Comparison of ENCODE assay signal across 17 cellular contexts in the genomic region with DNA sequence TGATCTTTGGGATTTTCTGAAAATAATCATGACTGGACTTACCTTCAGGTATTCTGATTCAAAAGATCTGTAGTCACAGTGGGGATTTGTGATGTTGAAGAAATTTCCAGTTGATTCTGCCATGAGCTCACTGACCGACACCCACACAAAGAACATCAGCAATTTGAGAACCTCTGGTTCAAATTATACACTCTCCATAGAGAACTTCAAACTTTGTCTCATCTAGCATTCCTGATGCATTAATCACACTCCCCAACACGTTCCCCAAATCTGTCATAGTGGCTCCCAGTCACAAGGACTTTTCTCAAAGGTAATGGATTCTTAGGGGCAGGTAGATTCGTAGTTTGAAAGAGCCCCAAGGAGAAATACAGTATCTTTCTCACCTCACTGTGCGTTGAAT.
DNase-seq lines count a peak whose midpoint lies in the region.
"Had no signal": no experiment of that assay in that cellular context is flagged by ENCODE, and none has a peak within 500 bp of the region (broad histone marks: within the 10 kb centered on the region; RNA-seq: fewer than 3 reads in every experiment).

No MANE protein-coding gene starts in this region.

- no peak overlapping the region for H3K4me3 ChIP-seq in adipocyte (ENCODE audit: low read length)
- H3K4me3 ChIP-seq: heart left ventricle had no signal

- DNase-seq in ELR (ENCODE audit: low read depth) (peak; percentile 43), adipocyte (ENCODE audit: low read depth) (peak; percentile 81), fibroblast of peridontal ligament (ENCODE audit: extremely low read depth) (peak; percentile 79), smooth muscle cell of the brain vasculature (ENCODE audit: low read depth, low spot score) (peak; percentile 17), hippocampal formation (lab: John Stamatoyannopoulos, UW) (no peak), NCI-H1694 treated with DMSO at 0.1 percent for 48 hours (lab: John Stamatoyannopoulos, UW) (no peak), OCI-M1 (lab: John Stamatoyannopoulos, UW) (no peak)
- DNase-seq in activated CD4-positive, alpha-beta T cell treated with anti-CD3 and anti-CD28 coated beads for 1 hour: no peak
- DNase-seq: activated gamma-delta T cell; effector CD8-positive, alpha-beta T cell; heart left ventricle; left cardiac atrium; NCI-H1417 treated with DMSO at 0.1 percent for 48 hours; NCI-H510A; stimulated activated CD4-positive, alpha-beta T cell treated with anti-CD3 and anti-CD28 coated beads, Interleukin-12 subunit alpha, Interleukin-12 subunit beta, amount 100 ng/mL, for 4 hours; stimulated activated naive CD8-positive, alpha-beta T cell treated with anti-CD3 and anti-CD28 coated beads, Interleukin-15, amount 100 ng/mL, for 72 hours had no signal

- H3K9ac ChIP-seq in adipocyte (ENCODE audit: low read length): no peak overlapping the region
- H3K9ac ChIP-seq: parathyroid adenoma had no signal

- H3K9me3 ChIP-seq in adipocyte (ENCODE audit: control insufficient read depth, low read length): no peaks in the 10 kb centered on the region
- H3K9me3 ChIP-seq: heart left ventricle had no signal

- no peaks in the 10 kb centered on the region for H3K36me3 ChIP-seq in adipocyte (ENCODE audit: control insufficient read depth, insufficient read depth, low read length, severe bottlenecking)
- H3K36me3 ChIP-seq: heart left ventricle had no signal

- H3K4me1 ChIP-seq in adipocyte (ENCODE audit: control insufficient read depth, insufficient read depth, low read length): no peaks in the 10 kb centered on the region
- H3K4me1 ChIP-seq: heart left ventricle, parathyroid adenoma had no signal

- no peaks in the 10 kb centered on the region for H3K27me3 ChIP-seq in adipocyte (replicated peaks; ENCODE audit: control insufficient read depth, insufficient read depth, low read length)
- H3K27me3 ChIP-seq: heart left ventricle had no signal

Comparison
In these comparisons a context has a peak if more than half of its experiments do, and no peak if none do; other contexts are left out.
1. DNase-seq: peak in ELR (single experiment), adipocyte (single experiment), fibroblast of peridontal ligament (single experiment) and smooth muscle cell of the brain vasculature (single experiment); none in hippocampal formation (0 of 2), NCI-H1694 treated with DMSO at 0.1 percent for 48 hours (single experiment), activated CD4-positive, alpha-beta T cell treated with anti-CD3 and anti-CD28 coated beads for 1 hour (single experiment) and OCI-M1 (single experiment).